Comparison of ENCODE assay signal across 8 cellular contexts in genomic region chr1:234154320-234155251, GRCh38.
DNase-seq lines count a peak whose midpoint lies in the region; ATAC-seq lines count a peak whose summit lies in the region.

No MANE protein-coding gene starts in this region.

- no peak overlapping the region for H3K27ac Mint-ChIP-seq in activated T-cell treated with anti-CD3 and anti-CD28 coated beads, Interleukin-2, amount 50 U/mL, for 72 hours

- no peak overlapping the region for H3K4me3 Mint-ChIP-seq in activated T-cell treated with anti-CD3 and anti-CD28 coated beads, Interleukin-2, amount 50 U/mL, for 72 hours

- H3K27me3 Mint-ChIP-seq in activated T-cell treated with anti-CD3 and anti-CD28 coated beads, Interleukin-2, amount 50 U/mL, for 72 hours (ENCODE audit: low read depth), result peaks cover 9% of the 10 kb centered on the region

- no peaks in the 10 kb centered on the region for H3K9me3 Mint-ChIP-seq in activated T-cell treated with anti-CD3 and anti-CD28 coated beads, Interleukin-2, amount 50 U/mL, for 72 hours

- H3K36me3 Mint-ChIP-seq in activated T-cell treated with anti-CD3 and anti-CD28 coated beads, Interleukin-2, amount 50 U/mL, for 72 hours (ENCODE audit: insufficient read depth in 2 of 2), result no peaks in the 10 kb centered on the region

- peak; percentile 39 for ATAC-seq in activated T-cell treated with anti-CD3 and anti-CD28 coated beads, Interleukin-2, amount 50 U/mL, for 72 hours (replicated peaks in 1 of 2)
- peak; percentile 63 for ATAC-seq in HG03139 (IDR thresholded peaks at IDR 0.05; ENCODE audit: unreplicated experiment)

- DNase-seq in activated T-cell treated with anti-CD3 and anti-CD28 coated beads, Interleukin-2, amount 50 U/mL, for 72 hours, result peak; percentile 4 to 31
- DNase-seq in activated T-cell treated with anti-CD3 and anti-CD28 coated beads for 4 hours (no peak), NCI-H510A (lab: John Stamatoyannopoulos, UW) (peak; percentile 22), amniotic stem cell (lab: John Stamatoyannopoulos, UW) (peak; percentile 61), iPS-NIHi7 (ENCODE audit: extremely low spot score) (peak; percentile 75), superior temporal gyrus (ENCODE audit: extremely low spot score) (peak; percentile 85), activated gamma-delta T cell treated with Interleukin-2 at 50 U/mL for 16 hours (no peak)

- H3K4me1 Mint-ChIP-seq in activated T-cell treated with anti-CD3 and anti-CD28 coated beads, Interleukin-2, amount 50 U/mL, for 72 hours (ENCODE audit: low read depth), result peaks cover 4% of the 10 kb centered on the region

Comparison
In these comparisons a context has a peak if more than half of its experiments do, and no peak if none do; other contexts are left out.
1. DNase-seq: peak in activated T-cell treated with anti-CD3 and anti-CD28 coated beads, Interleukin-2, amount 50 U/mL, for 72 hours (2 of 2), NCI-H510A (single experiment), amniotic stem cell (single experiment), iPS-NIHi7 (single experiment) and superior temporal gyrus (single experiment); none in activated T-cell treated with anti-CD3 and anti-CD28 coated beads for 4 hours (single experiment) and activated gamma-delta T cell treated with Interleukin-2 at 50 U/mL for 16 hours (single experiment).